In the genomic region with DNA sequence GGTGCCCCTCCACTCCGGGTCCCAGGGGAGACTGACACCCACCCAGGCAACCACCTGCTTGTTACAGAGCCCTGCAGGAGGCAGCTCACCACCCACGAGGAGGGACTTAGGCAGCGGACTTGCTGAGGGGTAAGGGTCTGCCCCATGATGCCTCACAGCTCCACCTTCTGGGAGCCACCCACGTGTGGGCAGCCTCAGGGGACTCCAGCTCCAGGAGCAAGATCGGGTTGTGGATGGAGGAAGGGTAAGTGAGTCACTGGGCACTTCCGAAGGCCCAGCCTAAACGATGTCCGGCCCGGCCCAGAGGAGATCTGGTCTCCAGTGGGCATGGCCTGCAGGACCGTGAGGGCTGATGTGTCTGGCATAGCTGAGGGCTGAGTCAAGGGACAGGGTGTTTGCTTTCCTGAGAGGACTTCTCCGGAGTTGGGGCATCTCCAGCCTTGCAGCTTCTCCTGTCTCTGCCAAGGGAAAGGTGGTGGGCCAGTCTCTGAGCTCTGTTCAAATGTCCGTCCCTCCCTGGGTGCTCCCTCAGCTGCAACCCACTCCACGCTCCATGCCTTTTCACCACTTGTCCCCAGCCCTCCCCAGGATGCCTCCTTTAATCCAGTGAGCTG, we compare ENCODE assay signal across 1 cellular context.
TF ChIP-seq lines count a peak whose summit lies in the region.

No MANE protein-coding gene starts in this region.

TF ChIP-seq in H1, 55 proteins besides CTCF, POLR2A, EP300 and RAD21:
- TF ChIP-seq POU5F1 (IDR thresholded peaks at IDR 0.05; ENCODE audit: low read depth, low read length) (no peak), SIX5 (IDR thresholded peaks at IDR 0.05; ENCODE audit: low read depth, low read length) (no peak), NRF1 (IDR thresholded peaks at IDR 0.05; ENCODE audit: low read depth, low read length) (no peak), CREB1 (IDR thresholded peaks at IDR 0.05) (no peak), FOSL1 (IDR thresholded peaks at IDR 0.05; ENCODE audit: insufficient read depth, low read depth, low read length) (no peak), RFX5 (IDR thresholded peaks at IDR 0.05; ENCODE audit: borderline replicate concordance, low read depth, low read length) (no peak), SP4 (IDR thresholded peaks at IDR 0.05; ENCODE audit: low read length) (no peak), SUZ12 (IDR thresholded peaks at IDR 0.05; ENCODE audit: low read length) (no peak)
- TF ChIP-seq, protein P1, sequence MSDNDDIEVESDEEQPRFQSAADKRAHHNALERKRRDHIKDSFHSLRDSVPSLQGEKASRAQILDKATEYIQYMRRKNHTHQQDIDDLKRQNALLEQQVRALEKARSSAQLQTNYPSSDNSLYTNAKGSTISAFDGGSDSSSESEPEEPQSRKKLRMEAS (IDR thresholded peaks at IDR 0.05): no peak
